Comparison of ENCODE assay signal across 9 cellular contexts in genomic region chr15:94582368-94582767, GRCh38.
DNase-seq lines count a peak whose midpoint lies in the region; ATAC-seq and TF ChIP-seq lines count a peak whose summit lies in the region.
"Had no signal": no experiment of that assay in that cellular context is flagged by ENCODE, and none has a peak within 500 bp of the region (broad histone marks: within the 10 kb centered on the region; RNA-seq: fewer than 3 reads in every experiment).

No MANE protein-coding gene starts in this region.

- H3K27me3 Mint-ChIP-seq in activated CD4-positive, alpha-beta T cell treated with anti-CD3 and anti-CD28 coated beads, Interleukin-2, amount 10 ng/mL, durations not matched to agents 7 days and 5 days: peaks cover 76% of the 10 kb centered on the region
- peaks cover 44 to 87% of the 10 kb centered on the region in 2 donors for H3K27me3 Mint-ChIP-seq in natural killer cell (ENCODE audit: low read depth in 2 of 2)

- in situ Hi-C loops in mammary epithelial cell (cut with MboI; ENCODE audit: low sequenced_read_pairs in 2 of 2): no loop called here

- BruUV-seq in mammary epithelial cell (replicated peaks; lab: Mats Ljungman, UMichigan): no TSS peak

- H3K9me3 Mint-ChIP-seq in activated CD4-positive, alpha-beta T cell treated with anti-CD3 and anti-CD28 coated beads, Interleukin-2, amount 10 ng/mL, durations not matched to agents 7 days and 5 days: no peaks in the 10 kb centered on the region
- H3K9me3 Mint-ChIP-seq in natural killer cell: no peaks in the 10 kb centered on the region
- H3K9me3 Mint-ChIP-seq: CD8-positive, alpha-beta T cell had no signal

- no peak overlapping the region for H3K27ac Mint-ChIP-seq in activated CD4-positive, alpha-beta T cell treated with anti-CD3 and anti-CD28 coated beads, Interleukin-2, amount 10 ng/mL, durations not matched to agents 7 days and 5 days
- no peak overlapping the region for H3K27ac Mint-ChIP-seq in natural killer cell
- H3K27ac Mint-ChIP-seq: CD8-positive, alpha-beta T cell had no signal

- H3K4me3 Mint-ChIP-seq in activated CD4-positive, alpha-beta T cell treated with anti-CD3 and anti-CD28 coated beads, Interleukin-2, amount 10 ng/mL, durations not matched to agents 7 days and 5 days: no peak overlapping the region
- H3K4me3 Mint-ChIP-seq in natural killer cell: no peak overlapping the region
- H3K4me3 Mint-ChIP-seq: CD8-positive, alpha-beta T cell had no signal

- 75% methylated on average over 3 of the region's 3 CpGs for WGBS in mammary epithelial cell (ENCODE audit: low coverage, missing lambda C conversion rate)

- no peaks in the 10 kb centered on the region for H3K4me1 ChIP-seq in mammary epithelial cell (ENCODE audit: insufficient read depth, low read length)

- H3K27me3 ChIP-seq in MG63: no peaks in the 10 kb centered on the region
- H3K27me3 ChIP-seq in mammary epithelial cell (ENCODE audit: insufficient read depth, low read length): peaks cover 3% of the 10 kb centered on the region

- no peak overlapping the region for H3K4me3 ChIP-seq in MG63
- H3K4me3 ChIP-seq in mammary epithelial cell (replicated peaks in 1 of 3; ENCODE audit: insufficient read depth in 1 of 3, low read depth in 2 of 3, low read length in 3 of 3): no peak overlapping the region

- no peak overlapping the region for H2AFZ ChIP-seq in mammary epithelial cell (ENCODE audit: low read depth, low read length)

- peak; percentile 53 for ATAC-seq in GM21717 (IDR thresholded peaks at IDR 0.05; ENCODE audit: unreplicated experiment)
- ATAC-seq in natural killer cell: peak; percentile 64 to 83 (median 69)
- no peak for ATAC-seq in activated CD4-positive, CD25-positive, alpha-beta regulatory T cell treated with anti-CD3 and anti-CD28 coated beads, Interleukin-2, amount 50 U/mL, for 24 hours
- ATAC-seq: CD8-positive, alpha-beta T cell had no signal

- DNase-seq in activated CD4-positive, alpha-beta T cell treated with anti-CD3 and anti-CD28 coated beads, Interleukin-2, amount 10 ng/mL, durations not matched to agents 7 days and 5 days: peak; percentile 43
- no peak for DNase-seq in activated CD4-positive, alpha-beta T cell treated with anti-CD3 and anti-CD28 coated beads, Interleukin-2, amount 50 U/mL, for 4 hours
- peak; percentile 14 for DNase-seq in MG63
- peak; percentile 6 for DNase-seq in mammary epithelial cell
- DNase-seq in natural killer cell: no peak
- no peak for DNase-seq in NCI-H187 (lab: John Stamatoyannopoulos, UW)

- dilution Hi-C loops in mammary epithelial cell (cut with HindIII; ENCODE audit: low sequenced_read_pairs): no loop called here

- no peak overlapping the region for H3K9ac ChIP-seq in mammary epithelial cell (ENCODE audit: insufficient read depth, low read length)

- no peaks in the 10 kb centered on the region for H3K79me2 ChIP-seq in mammary epithelial cell (ENCODE audit: insufficient read depth, low read length)

- H3K4me1 Mint-ChIP-seq in activated CD4-positive, alpha-beta T cell treated with anti-CD3 and anti-CD28 coated beads, Interleukin-2, amount 10 ng/mL, durations not matched to agents 7 days and 5 days: peaks cover 27% of the 10 kb centered on the region
- H3K4me1 Mint-ChIP-seq in natural killer cell: peaks cover 31 to 40% of the 10 kb centered on the region in 2 donors

- intact Hi-C loops in mammary epithelial cell (cut with micrococcal nuclease) (loop anchor here (5.0 to 10.0 kb wide), 2 partner anchors 442 to 1765 kb away; no protein-coding TSS in a partner anchor), natural killer cell (cut with micrococcal nuclease) (loop anchor here (5.0 kb wide), 1 partner anchor 710 kb away; no protein-coding TSS in a partner anchor)

- no peak overlapping the region for H3K4me2 ChIP-seq in mammary epithelial cell (ENCODE audit: insufficient read depth, low read depth, low read length)

- CTCF ChIA-PET in activated CD4-positive, alpha-beta T cell treated with anti-CD3 and anti-CD28 coated beads, Interleukin-2, amount 10 ng/mL, durations not matched to agents 7 days and 5 days (lab: Charles Lee): interaction anchor here (1.2 to 2.5 kb wide), 2 partner anchors 18 to 25 kb away, joined by 3 to 7 read pairs; no protein-coding TSS in a partner anchor
- CTCF ChIA-PET in mammary epithelial cell (lab: Charles Lee; ENCODE audit: low non-redundant PET): interaction anchor here (0.6 kb wide), 1 partner anchor 14 kb away, joined by 4 read pairs; no protein-coding TSS in a partner anchor

- no peak overlapping the region for H3K27ac ChIP-seq in mammary epithelial cell (ENCODE audit: insufficient read depth, low read depth, low read length)

- no peaks in the 10 kb centered on the region for H3K36me3 Mint-ChIP-seq in activated CD4-positive, alpha-beta T cell treated with anti-CD3 and anti-CD28 coated beads, Interleukin-2, amount 10 ng/mL, durations not matched to agents 7 days and 5 days (ENCODE audit: low read depth)
- no peaks in the 10 kb centered on the region for H3K36me3 Mint-ChIP-seq in natural killer cell
- H3K36me3 Mint-ChIP-seq: CD8-positive, alpha-beta T cell had no signal

- no peaks in the 10 kb centered on the region for H3K36me3 ChIP-seq in MG63
- H3K36me3 ChIP-seq in mammary epithelial cell (ENCODE audit: insufficient read depth, low read length): no peaks in the 10 kb centered on the region

- peak; percentile 37 to 49 for TF ChIP-seq CTCF in mammary epithelial cell (conservative IDR thresholded peaks at IDR 0.05 in 1 of 2, IDR thresholded peaks at IDR 0.05 in 1 of 2; ENCODE audit: extremely low read depth in 1 of 2, insufficient read depth in 1 of 2, low read depth in 1 of 2, low read length in 2 of 2)
- peak; percentile 42 for TF ChIP-seq CTCF in natural killer cell (IDR thresholded peaks at IDR 0.05)

- H3K9me3 ChIP-seq in MG63 (no peaks in the 10 kb centered on the region), mammary epithelial cell (replicated peaks; ENCODE audit: insufficient read depth, low read length) (no peaks in the 10 kb centered on the region)

- POLR2A ChIA-PET in activated CD4-positive, alpha-beta T cell treated with anti-CD3 and anti-CD28 coated beads, Interleukin-2, amount 10 ng/mL, durations not matched to agents 7 days and 5 days (lab: Charles Lee): no interaction called here

- no peaks in the 10 kb centered on the region for H4K20me1 ChIP-seq in mammary epithelial cell (ENCODE audit: insufficient read depth, low read length)

Comparison
In these comparisons a context has a peak if more than half of its experiments do, and no peak if none do; other contexts are left out.
1. DNase-seq: peak in activated CD4-positive, alpha-beta T cell treated with anti-CD3 and anti-CD28 coated beads, Interleukin-2, amount 10 ng/mL, durations not matched to agents 7 days and 5 days (single experiment), MG63 (single experiment) and mammary epithelial cell (single experiment); none in activated CD4-positive, alpha-beta T cell treated with anti-CD3 and anti-CD28 coated beads, Interleukin-2, amount 50 U/mL, for 4 hours (0 of 2), natural killer cell (single experiment) and NCI-H187 (0 of 2).
2. ATAC-seq: peak in GM21717 (single experiment) and natural killer cell (3 of 3); none in activated CD4-positive, CD25-positive, alpha-beta regulatory T cell treated with anti-CD3 and anti-CD28 coated beads, Interleukin-2, amount 50 U/mL, for 24 hours (0 of 2).